ENCODE assay signal across 32 cellular contexts in the genomic region with DNA sequence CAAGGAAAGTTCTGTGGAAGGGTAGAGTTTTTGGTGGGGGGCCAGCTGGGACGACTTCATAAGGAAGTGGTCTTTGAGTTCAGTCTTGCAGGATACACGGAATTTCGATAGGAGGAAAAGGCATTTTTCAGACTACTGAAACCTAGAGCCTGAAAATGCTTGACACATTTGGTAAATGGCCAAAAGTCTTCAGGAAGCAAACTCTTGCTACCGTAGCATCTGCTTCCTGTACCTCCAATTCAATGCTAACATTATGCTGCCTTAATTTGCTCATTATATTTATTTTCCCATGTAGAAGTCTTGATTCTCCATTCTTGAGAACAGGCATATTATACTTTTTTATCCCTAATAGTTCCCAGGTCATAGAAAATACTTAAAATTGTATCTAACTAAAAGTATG.
"Had no signal": no experiment of that assay in that cellular context is flagged by ENCODE, and none has a peak within 500 bp of the region (broad histone marks: within the 10 kb centered on the region; RNA-seq: fewer than 3 reads in every experiment).

No MANE protein-coding gene starts in this region.

- H3K27ac ChIP-seq: adrenal gland, body of pancreas, breast epithelium, cardiac muscle cell, colonic mucosa, dorsolateral prefrontal cortex, esophagus muscularis mucosa, foreskin keratinocyte, gastrocnemius medialis, heart right ventricle had no signal

- H3K27me3 ChIP-seq: body of pancreas, breast epithelium, cardiac muscle cell, colonic mucosa, esophagus muscularis mucosa, foreskin keratinocyte, gastrocnemius medialis, heart right ventricle had no signal

- H3K4me3 ChIP-seq: adrenal gland, body of pancreas, breast epithelium, cardiac muscle cell, colonic mucosa, dorsolateral prefrontal cortex, esophagus muscularis mucosa, gastrocnemius medialis, heart right ventricle had no signal

- H3K36me3 ChIP-seq: adrenal gland, breast epithelium, cardiac muscle cell, colonic mucosa, esophagus muscularis mucosa, gastrocnemius medialis, heart right ventricle had no signal

- DNase-seq: activated CD4-positive, alpha-beta memory T cell treated with anti-CD3 and anti-CD28 coated beads for 36 hours; activated CD4-positive, alpha-beta T cell treated with anti-CD3 and anti-CD28 coated beads for 36 hours; activated CD4-positive, alpha-beta T cell treated with anti-CD3 and anti-CD28 coated beads, Interleukin-2, amount 10 ng/mL, durations not matched to agents 24 days and 14 days; activated CD4-positive, CD25-positive, alpha-beta regulatory T cell; activated CD4-positive, CD25-positive, alpha-beta regulatory T cell treated with anti-CD3 and anti-CD28 coated beads, Interleukin-2, amount 50 U/mL, for 72 hours; activated CD8-positive, alpha-beta memory T cell treated with anti-CD3 and anti-CD28 coated beads, Interleukin-2, amount 10 ng/mL, durations not matched to agents 7 days and 5 days; activated CD8-positive, alpha-beta memory T cell treated with anti-CD3 and anti-CD28 coated beads, Interleukin-2, amount 50 U/mL, for 4 hours; activated CD8-positive, alpha-beta T cell treated with anti-CD3 and anti-CD28 coated beads, Interleukin-2, amount 10 ng/mL, durations not matched to agents 7 days and 5 days; activated effector memory CD4-positive, alpha-beta T cell treated with anti-CD3 and anti-CD28 coated beads, Interleukin-2, amount 50 U/mL, for 16 hours; activated naive CD4-positive, alpha-beta T cell treated with anti-CD3 and anti-CD28 coated beads for 36 hours; activated naive CD8-positive, alpha-beta T cell treated with anti-CD3 and anti-CD28 coated beads for 36 hours; activated naive CD8-positive, alpha-beta T cell treated with anti-CD3 and anti-CD28 coated beads, Interleukin-2, amount 50 U/mL, for 24 hours; activated T-cell treated with anti-CD3 and anti-CD28 coated beads, Interleukin-2, amount 50 U/mL, for 1 hour; activated T-cell treated with anti-CD3 and anti-CD28 coated beads, Interleukin-2, amount 50 U/mL, for 48 hours; amygdala; aorta; body of pancreas; central memory CD4-positive, alpha-beta T cell; cerebellar nuclear complex; colonic mucosa; dorsolateral prefrontal cortex; effector memory CD4-positive, alpha-beta T cell; erythroblast; foreskin keratinocyte; gastrocnemius medialis; heart right ventricle; hippocampal formation; T-helper 2 cell had no signal
